10 cellular contexts compared by ENCODE assay signal in genomic region chr6:111841822-111842221, GRCh38. TPM values are rescaled to one million over a fixed set of nuclear protein-coding genes. Genes with fewer than 3 reads are reported as not detected.
DNase-seq lines count a peak whose midpoint lies in the region; ATAC-seq, FAIRE-seq and TF ChIP-seq lines count a peak whose summit lies in the region.
"Had no signal": no experiment of that assay in that cellular context is flagged by ENCODE, and none has a peak within 500 bp of the region (broad histone marks: within the 10 kb centered on the region; RNA-seq: fewer than 3 reads in every experiment).

No MANE protein-coding gene starts in this region.

- peaks cover 18% of the 10 kb centered on the region for H4K20me1 ChIP-seq in astrocyte (ENCODE audit: insufficient read depth, low read length)

- H3K4me3 Mint-ChIP-seq in CD4-positive, CD25-positive, alpha-beta regulatory T cell, result no peak overlapping the region
- no peak overlapping the region for H3K4me3 Mint-ChIP-seq in astrocyte (ENCODE audit: unreplicated experiment)
- H3K4me3 Mint-ChIP-seq: central memory CD8-positive, alpha-beta T cell had no signal

- H2AFZ ChIP-seq in astrocyte (ENCODE audit: low read depth, low read length), result peak overlapping the region; percentile 15

- H3K36me3 Mint-ChIP-seq in CD4-positive, CD25-positive, alpha-beta regulatory T cell, result peaks cover 6% of the 10 kb centered on the region
- peaks cover 9% of the 10 kb centered on the region for H3K36me3 Mint-ChIP-seq in astrocyte (ENCODE audit: low read depth, unreplicated experiment)

- no peaks in the 10 kb centered on the region for H3K9me3 Mint-ChIP-seq in CD4-positive, CD25-positive, alpha-beta regulatory T cell
- no peaks in the 10 kb centered on the region for H3K9me3 Mint-ChIP-seq in astrocyte (ENCODE audit: unreplicated experiment)
- H3K9me3 Mint-ChIP-seq: central memory CD8-positive, alpha-beta T cell; naive thymus-derived CD8-positive, alpha-beta T cell had no signal

- peak; percentile 43 for FAIRE-seq in astrocyte (lab: Jason Lieb, UNC)
- no peak for FAIRE-seq in HTR-8/SVneo (lab: Jason Lieb, UNC)

- H3K79me2 ChIP-seq in astrocyte (ENCODE audit: insufficient read depth, low read length), result peaks cover 62% of the 10 kb centered on the region

- DNase-seq in CD4-positive, CD25-positive, alpha-beta regulatory T cell, result peak in 2 of 3 donors; percentile 55 to 80
- DNase-seq in Kasumi-1 (lab: John Stamatoyannopoulos, UW) (peak; percentile 66 to 68), astrocyte (ENCODE audit: low read depth) (peak; percentile 99), lung microvascular endothelial cell (ENCODE audit: low read depth in 2 of 2) (peak; percentile 48 to 63), HTR-8/SVneo (ENCODE audit: insufficient read length, low spot score) (no peak), NCI-H1417 treated with DMSO at 0.1 percent for 48 hours (lab: John Stamatoyannopoulos, UW) (no peak)

- H3K4me1 ChIP-seq in CD4-positive, CD25-positive, alpha-beta regulatory T cell (ENCODE audit: control insufficient read depth, insufficient read depth, low read length, poor library complexity, severe bottlenecking), result peaks cover 100% of the 10 kb centered on the region
- peaks cover 46% of the 10 kb centered on the region for H3K4me1 ChIP-seq in astrocyte (ENCODE audit: insufficient read depth, low read length)

- no peak overlapping the region for H3K27ac Mint-ChIP-seq in CD4-positive, CD25-positive, alpha-beta regulatory T cell
- no peak overlapping the region for H3K27ac Mint-ChIP-seq in astrocyte (ENCODE audit: unreplicated experiment)

- H3K36me3 ChIP-seq in CD4-positive, CD25-positive, alpha-beta regulatory T cell (ENCODE audit: control insufficient read depth, insufficient read depth, low read length), result peaks cover 9% of the 10 kb centered on the region
- no peaks in the 10 kb centered on the region for H3K36me3 ChIP-seq in astrocyte (ENCODE audit: insufficient read depth, low read length)

- no peaks in the 10 kb centered on the region for H3K27me3 Mint-ChIP-seq in CD4-positive, CD25-positive, alpha-beta regulatory T cell
- H3K27me3 Mint-ChIP-seq in astrocyte (ENCODE audit: low read depth, unreplicated experiment), result no peaks in the 10 kb centered on the region
- H3K27me3 Mint-ChIP-seq: central memory CD8-positive, alpha-beta T cell; naive thymus-derived CD8-positive, alpha-beta T cell had no signal

- peak overlapping the region; percentile 72 for H3K4me3 ChIP-seq in CD4-positive, CD25-positive, alpha-beta regulatory T cell (ENCODE audit: low read depth, low read length)
- H3K4me3 ChIP-seq in astrocyte (ENCODE audit: insufficient read depth, low read depth, low read length), result no peak overlapping the region

- peak overlapping the region; percentile 49 for H3K9ac ChIP-seq in astrocyte (ENCODE audit: low read length)

- no peak for ATAC-seq in CD4-positive, CD25-positive, alpha-beta regulatory T cell (ENCODE audit: low read depth in 2 of 2)
- no peak for ATAC-seq in HG02870 (IDR thresholded peaks at IDR 0.05; ENCODE audit: unreplicated experiment)
- no peak for ATAC-seq in GM19351 (IDR thresholded peaks at IDR 0.05; ENCODE audit: unreplicated experiment)
- ATAC-seq: naive thymus-derived CD8-positive, alpha-beta T cell had no signal

- H3K9me3 ChIP-seq in CD4-positive, CD25-positive, alpha-beta regulatory T cell (ENCODE audit: control insufficient read depth in 2 of 2, low read length in 2 of 2), result no peaks in the 10 kb centered on the region
- H3K9me3 ChIP-seq in astrocyte (ENCODE audit: insufficient read depth, low read depth, low read length), result no peaks in the 10 kb centered on the region

- TF ChIP-seq CTCF in astrocyte (IDR thresholded peaks at IDR 0.05; ENCODE audit: insufficient read depth, low read depth, low read length), result no peak

- peaks cover 0 to 58% (median 48%) of the 10 kb centered on the region in 4 donors for H3K4me1 Mint-ChIP-seq in CD4-positive, CD25-positive, alpha-beta regulatory T cell
- H3K4me1 Mint-ChIP-seq in astrocyte (ENCODE audit: low read depth, unreplicated experiment), result peaks cover 31% of the 10 kb centered on the region

- peak overlapping the region; percentile 86 for H3K27ac ChIP-seq in CD4-positive, CD25-positive, alpha-beta regulatory T cell (ENCODE audit: insufficient read depth, low read length, poor library complexity, severe bottlenecking)
- H3K27ac ChIP-seq in astrocyte (ENCODE audit: low read depth, low read length), result peak overlapping the region; percentile 77

- no peaks in the 10 kb centered on the region for H3K27me3 ChIP-seq in CD4-positive, CD25-positive, alpha-beta regulatory T cell (ENCODE audit: control insufficient read depth, insufficient read depth, low read length)
- H3K27me3 ChIP-seq in astrocyte (ENCODE audit: insufficient read depth, low read length), result no peaks in the 10 kb centered on the region

- H3K4me2 ChIP-seq in astrocyte (ENCODE audit: low read length), result peak overlapping the region; percentile 62

RNA-seq across cellular contexts. Expression of gene FYN, which starts 31.4 kb away (rescaled TPM):
- total RNA-seq in CD4-positive, CD25-positive, alpha-beta regulatory T cell, result 592 TPM
- polyA plus RNA-seq in CD4-positive, CD25-positive, alpha-beta regulatory T cell, result 100 to 1,000 TPM; 267 to 320 (median 288) TPM
- 167 and 168 TPM in 2 replicates for total RNA-seq in astrocyte
- 53.4 and 77.0 TPM in 2 replicates for total RNA-seq in lung microvascular endothelial cell

Comparison
In these comparisons a context has a peak if more than half of its experiments do, and no peak if none do; other contexts are left out.
1. DNase-seq: peak in CD4-positive, CD25-positive, alpha-beta regulatory T cell (2 of 3), Kasumi-1 (2 of 2), astrocyte (single experiment) and lung microvascular endothelial cell (2 of 2); none in HTR-8/SVneo (single experiment) and NCI-H1417 treated with DMSO at 0.1 percent for 48 hours (single experiment).